ENCODE assay signal across 9 cellular contexts in the genomic region with DNA sequence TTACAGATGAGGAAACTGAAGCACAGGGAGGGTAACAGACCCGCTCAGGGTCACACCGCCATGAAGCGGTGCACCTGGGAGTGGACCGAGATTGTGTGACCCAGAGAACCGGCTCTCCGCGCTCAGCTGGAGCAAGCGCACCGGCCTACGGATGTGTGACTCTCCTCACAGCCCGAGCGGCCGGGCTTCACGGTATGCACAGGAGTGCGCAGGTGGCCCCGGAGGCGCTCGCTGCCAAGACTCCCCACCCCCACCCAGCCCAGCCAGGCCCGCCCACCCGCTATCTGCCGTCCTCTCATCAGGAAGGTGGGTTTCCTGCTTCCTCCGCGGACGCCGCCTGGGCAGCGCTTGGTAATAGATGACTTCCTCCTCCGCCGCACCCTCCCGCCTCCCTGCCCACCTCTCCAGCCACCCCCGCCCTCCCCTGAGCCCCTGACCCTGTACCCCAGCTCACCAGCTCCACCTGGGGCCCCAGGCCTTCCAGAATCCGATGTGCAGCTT.
DNase-seq lines count a peak whose midpoint lies in the region; ATAC-seq, FAIRE-seq and TF ChIP-seq lines count a peak whose summit lies in the region.
"Had no signal": no experiment of that assay in that cellular context is flagged by ENCODE, and none has a peak within 500 bp of the region (broad histone marks: within the 10 kb centered on the region; RNA-seq: fewer than 3 reads in every experiment).

No MANE protein-coding gene starts in this region.

- no peaks in the 10 kb centered on the region for H4K20me1 ChIP-seq in GM12878 (ENCODE audit: control insufficient read depth, insufficient read depth)

- peak overlapping the region; percentile 86 for H3K4me2 ChIP-seq in GM12878 (ENCODE audit: control insufficient read depth, insufficient read depth)

- TF ChIP-seq EP300 in GM12878 (IDR thresholded peaks at IDR 0.05; ENCODE audit: borderline replicate concordance in 1 of 2, control insufficient read depth in 1 of 2, low read depth in 2 of 2, low read length in 2 of 2), result no peak

- H3K9me3 ChIP-seq in KOPT-K1 (ENCODE audit: insufficient read depth, low read length, poor library complexity, severe bottlenecking), result no peaks in the 10 kb centered on the region
- no peaks in the 10 kb centered on the region for H3K9me3 ChIP-seq in GM12878 (replicated peaks; ENCODE audit: control insufficient read depth, insufficient read depth, low read length)
- H3K9me3 ChIP-seq in gastrocnemius medialis, result no peaks in the 10 kb centered on the region

- peak overlapping the region; percentile 68; the same call in 1 of the 2 replicates for H3K9ac ChIP-seq in GM12878 (ENCODE audit: control insufficient read depth, insufficient read depth, low read length)

- intact Hi-C loops in GM12878 (cut with micrococcal nuclease; ENCODE audit: unreplicated experiment) (loop anchor here (5.0 to 10.0 kb wide), 2 partner anchors 111 to 228 kb away; partner anchors contain the start of gene NCOR2), gastrocnemius medialis (cut with DNase I; ENCODE audit: low total_unique reads) (loop anchor here (2.0 to 5.0 kb wide), 4 partner anchors 52 to 311 kb away; partner anchors contain the start of gene NCOR2)

- in situ Hi-C loops in GM12878 (cut with MboI) (no loop called here), gastrocnemius medialis (cut with MboI; ENCODE audit: low sequenced_read_pairs in 4 of 4) (loop anchor here in 1 of 4 donors (25.0 kb wide), 1 partner anchor 94 kb away; no protein-coding TSS in a partner anchor)

- peak overlapping the region; percentile 69 for H3K4me3 ChIP-seq in GM12878
- peak overlapping the region in 3 of 4 donors; percentile 36 to 49 (median 38) for H3K4me3 ChIP-seq in gastrocnemius medialis

- no peak for TF ChIP-seq POLR2A in GM12892 (IDR thresholded peaks at IDR 0.05; ENCODE audit: low read depth, low read length)
- TF ChIP-seq POLR2A in GM12878 (IDR thresholded peaks at IDR 0.05; ENCODE audit: low read depth, low read length), result no peak
- no peak for TF ChIP-seq POLR2A in gastrocnemius medialis (IDR thresholded peaks at IDR 0.05)

- no peaks in the 10 kb centered on the region for H3K27me3 ChIP-seq in GM12878 (replicated peaks in 1 of 2; ENCODE audit: control insufficient read depth in 2 of 2, insufficient read depth in 2 of 2, low read length in 1 of 2)
- no peaks in the 10 kb centered on the region for H3K27me3 ChIP-seq in gastrocnemius medialis

- H3K4me1 ChIP-seq in GM12878 (ENCODE audit: control insufficient read depth, insufficient read depth, low read length) (peaks cover 55% of the 10 kb centered on the region), gastrocnemius medialis (peaks cover 53 to 57% of the 10 kb centered on the region in 2 donors)

- BruUV-seq in GM12878 (replicated peaks; lab: Mats Ljungman, UMichigan), result no TSS peak

- H2AFZ ChIP-seq in GM12878 (ENCODE audit: control insufficient read depth, low read depth, low read length), result no peak overlapping the region

- TF ChIP-seq CTCF in GM12878 (IDR thresholded peaks at IDR 0.05 in 2 of 3, conservative IDR thresholded peaks at IDR 0.05 in 1 of 3; ENCODE audit: control insufficient read depth in 2 of 3, extremely low read depth in 1 of 3, insufficient read depth in 1 of 3, low read depth in 3 of 3, low read length in 3 of 3) (no peak), gastrocnemius medialis (IDR thresholded peaks at IDR 0.05 in 4 of 5, conservative IDR thresholded peaks at IDR 0.05 in 1 of 5) (no peak)

- SMC1A ChIA-PET in GM12878 (lab: Charles Lee; ENCODE audit: uncharacterized antibody, unreplicated experiment), result interaction anchor here (1.0 to 3.2 kb wide), 6 partner anchors 14 to 469 kb away, joined by 3 to 13 read pairs (median 3); no protein-coding TSS in a partner anchor

- POLR2A ChIA-PET in GM12878 (lab: Charles Lee), result interaction anchor here (0.8 to 1.0 kb wide), 2 partner anchors 7 to 9 kb away, joined by 3 to 4 read pairs; no protein-coding TSS in a partner anchor

- RAD21 ChIA-PET in GM12878 (lab: Charles Lee; ENCODE audit: unreplicated experiment), result interaction anchor here (0.9 to 2.1 kb wide), 8 partner anchors 9 to 110 kb away, joined by 3 to 12 read pairs (median 4); no protein-coding TSS in a partner anchor

- FAIRE-seq in GM12892 (lab: Jason Lieb, UNC) (no peak), GM12878 (lab: Jason Lieb, UNC) (no peak)

- H3K36me3 ChIP-seq in KOPT-K1 (ENCODE audit: insufficient read depth, low read length) (peaks cover 52% of the 10 kb centered on the region), GM12878 (ENCODE audit: control insufficient read depth in 2 of 2, insufficient read depth in 2 of 2, low read length in 1 of 2) (peaks cover 16 to 24% of the 10 kb centered on the region in 2 experiments; a peak in 3 of 4 replicates), gastrocnemius medialis (no peaks in the 10 kb centered on the region)

- H3K27ac ChIP-seq in KOPT-K1 (ENCODE audit: low read depth, low read length, poor library complexity, severe bottlenecking), result peak overlapping the region; percentile 59
- H3K27ac ChIP-seq in GM12878 (ENCODE audit: control insufficient read depth, insufficient read depth), result peak overlapping the region; percentile 89
- peak overlapping the region; percentile 95 to 99 (median 98) for H3K27ac ChIP-seq in gastrocnemius medialis
- H3K27ac ChIP-seq: VCaP had no signal

- ATAC-seq in GM12878, result peak; percentile 36
- ATAC-seq in gastrocnemius medialis, result no peak
- ATAC-seq in GM18861 (IDR thresholded peaks at IDR 0.05; ENCODE audit: unreplicated experiment), result no peak

- 2% methylated on average over 27 of the region's 31 CpGs for WGBS in GM12878 (ENCODE audit: insufficient coverage, insufficient replicate concordance, low lambda C conversion rate, missing lambda C conversion rate)

- CTCF ChIA-PET in GM12878 (lab: Yijun Ruan, JAX), result interaction anchor here (1.0 to 1.6 kb wide), 4 partner anchors 9 to 315 kb away, joined by 4 to 5 read pairs (median 4); no protein-coding TSS in a partner anchor

- no peak for TF ChIP-seq RAD21 in GM12878 (IDR thresholded peaks at IDR 0.05; ENCODE audit: insufficient read depth, low read depth, low read length)

- H3K79me2 ChIP-seq in GM12878 (ENCODE audit: control insufficient read depth, insufficient read depth, low read length), result peaks cover 47% of the 10 kb centered on the region

- DNase-seq in GM12892 (ENCODE audit: insufficient read length), result peak; percentile 76
- no peak for DNase-seq in GM12878 (ENCODE audit: low read depth, low spot score)
- DNase-seq in gastrocnemius medialis, result no peak
- DNase-seq in ecto neural progenitor cell (ENCODE audit: low spot score), result no peak
- DNase-seq in NCI-H2029 (lab: John Stamatoyannopoulos, UW), result no peak
- DNase-seq in inferior parietal cortex (ENCODE audit: extremely low spot score), result no peak

TF ChIP-seq in GM12878, 131 proteins besides CTCF, POLR2A, EP300 and RAD21:
- TF ChIP-seq TCF12 (IDR thresholded peaks at IDR 0.05; ENCODE audit: low read depth, low read length) (0 out of 2 replicates have a peak, but pooled peaks have one; percentile 36), KDM1A (IDR thresholded peaks at IDR 0.05; ENCODE audit: borderline replicate concordance) (no peak), MAX (IDR thresholded peaks at IDR 0.05; ENCODE audit: low read depth, low read length) (no peak), PML (IDR thresholded peaks at IDR 0.05; ENCODE audit: low read length) (no peak), SIX5 (IDR thresholded peaks at IDR 0.05; ENCODE audit: low read depth, low read length, severe bottlenecking) (no peak), SMARCA5 (IDR thresholded peaks at IDR 0.05) (peak; percentile 82), EGR1 (IDR thresholded peaks at IDR 0.05; ENCODE audit: borderline replicate concordance in 1 of 2, low read depth in 2 of 2, low read length in 2 of 2) (peak in 1 of 2 experiments; percentile 35; a peak in 1 of 3 replicates)
